11 cellular contexts compared by ENCODE assay signal in genomic region chr2:215833531-215834162, GRCh38.
DNase-seq lines count a peak whose midpoint lies in the region; ATAC-seq, FAIRE-seq and TF ChIP-seq lines count a peak whose summit lies in the region.
"Had no signal": no experiment of that assay in that cellular context is flagged by ENCODE, and none has a peak within 500 bp of the region (broad histone marks: within the 10 kb centered on the region; RNA-seq: fewer than 3 reads in every experiment).

No MANE protein-coding gene starts in this region.

- intact Hi-C loops in esophagus muscularis mucosa (cut with DNase I): loop anchor here (10.0 kb wide), 1 partner anchor 399 kb away; the partner anchor contains the start of gene FN1

- WGBS in esophagus muscularis mucosa: 81% methylated on average over 5 of the region's 5 CpGs
- 49 to 67% (median 52%) methylated on average over 5 of the region's 5 CpGs for WGBS in small intestine, 3 donors

- no peak for ATAC-seq in esophagus mucosa
- ATAC-seq: activated CD8-positive, alpha-beta T cell treated with anti-CD3 and anti-CD28 coated beads, Interleukin-2, amount 10 ng/mL, durations not matched to agents 7 days and 5 days had no signal

- no peak for TF ChIP-seq EP300 in esophagus muscularis mucosa (IDR thresholded peaks at IDR 0.05)

- H3K27ac ChIP-seq in esophagus muscularis mucosa (replicated peaks in 1 of 4) (peak overlapping the region in 1 of 4 donors; percentile 12), small intestine (ENCODE audit: low read depth in 1 of 2, low read length in 1 of 2) (no peak overlapping the region), substantia nigra (ENCODE audit: low read depth, low read length, poor library complexity, severe bottlenecking) (no peak overlapping the region)

- no peaks in the 10 kb centered on the region for H3K27me3 ChIP-seq in esophagus muscularis mucosa
- no peaks in the 10 kb centered on the region for H3K27me3 ChIP-seq in small intestine (ENCODE audit: control insufficient read depth in 2 of 2, insufficient read depth in 2 of 2, low read length in 2 of 2)

- H3K9me3 ChIP-seq in esophagus muscularis mucosa (no peaks in the 10 kb centered on the region), small intestine (ENCODE audit: control insufficient read depth, low read depth) (no peaks in the 10 kb centered on the region)

- no peaks in the 10 kb centered on the region for H3K36me3 ChIP-seq in esophagus muscularis mucosa
- H3K36me3 ChIP-seq in small intestine (ENCODE audit: control insufficient read depth in 2 of 2, insufficient read depth in 2 of 2, low read length in 2 of 2): no peaks in the 10 kb centered on the region

- H3K4me3 ChIP-seq in esophagus muscularis mucosa (no peak overlapping the region), small intestine (ENCODE audit: low read depth in 1 of 2, low read length in 2 of 2) (no peak overlapping the region)

- FAIRE-seq in small intestine (lab: Jason Lieb, UNC): no peak

- no peak for TF ChIP-seq CTCF in esophagus muscularis mucosa (IDR thresholded peaks at IDR 0.05)

- TF ChIP-seq POLR2A in esophagus muscularis mucosa (IDR thresholded peaks at IDR 0.05; ENCODE audit: low read depth): no peak

- DNase-seq in NCI-H2171 treated with DMSO at 0.1 percent for 48 hours (lab: John Stamatoyannopoulos, UW) (peak; percentile 56), NCI-H2171 (lab: John Stamatoyannopoulos, UW) (no peak), NCI-H774 (lab: John Stamatoyannopoulos, UW) (peak; percentile 18), esophagus muscularis mucosa (ENCODE audit: extremely low spot score) (peak; percentile 24), small intestine (peak; percentile 10), cerebellar nuclear complex (lab: John Stamatoyannopoulos, UW) (no peak), substantia nigra (lab: John Stamatoyannopoulos, UW) (no peak)
- DNase-seq: activated CD8-positive, alpha-beta T cell treated with anti-CD3 and anti-CD28 coated beads, Interleukin-2, amount 10 ng/mL, durations not matched to agents 7 days and 5 days; left cardiac atrium; stimulated activated CD4-positive, alpha-beta T cell treated with anti-CD3 and anti-CD28 coated beads, Interleukin-2, amount 100 ng/mL, for 24 hours had no signal

- H3K4me1 ChIP-seq in esophagus muscularis mucosa (peaks cover 0 to 56% (median 39%) of the 10 kb centered on the region in 4 donors), small intestine (ENCODE audit: control insufficient read depth in 2 of 2, insufficient read depth in 1 of 2, low read depth in 1 of 2, low read length in 1 of 2) (peaks cover 4 to 6% of the 10 kb centered on the region in 2 donors)

Comparison
In these comparisons a context has a peak if more than half of its experiments do, and no peak if none do; other contexts are left out.
1. DNase-seq: peak in NCI-H2171 treated with DMSO at 0.1 percent for 48 hours (single experiment), NCI-H774 (single experiment), esophagus muscularis mucosa (single experiment) and small intestine (single experiment); none in NCI-H2171 (single experiment), cerebellar nuclear complex (0 of 2) and substantia nigra (0 of 49).